ENCODE assay signal across 8 cellular contexts in genomic region chr10:95561200-95562177, GRCh38. TPM values are rescaled to one million over a fixed set of nuclear protein-coding genes. Genes with fewer than 3 reads are reported as not detected.
DNase-seq lines count a peak whose midpoint lies in the region; ATAC-seq, FAIRE-seq and TF ChIP-seq lines count a peak whose summit lies in the region.

Gene SORBS1 (minus strand): TSS chr10:95561371. CDS start chr10:95441135, 120,236 bp downstream.

- H2BK15ac ChIP-seq in H1 (ENCODE audit: low read length), result 0 out of 2 replicates have a peak within 1 kb of the TSS, but pooled peaks have one; percentile 54
- H2BK15ac ChIP-seq in mesendoderm (replicated peaks; ENCODE audit: low read depth), result no peak within 1 kb of the TSS

- H3K27me3 ChIP-seq in H1 (replicated peaks in 1 of 4; ENCODE audit: control insufficient read depth in 3 of 4, extremely low read depth in 1 of 4, insufficient read depth in 3 of 4, low read length in 3 of 4), result no peaks in the 10 kb centered on the region; a peak in 3 of 7 replicates
- no peaks in the 10 kb centered on the region for H3K27me3 ChIP-seq in mesendoderm (ENCODE audit: insufficient read depth, low read length, poor library complexity)

- H3K27ac ChIP-seq in H1 (ENCODE audit: low read depth, low read length) (no peak within 1 kb of the TSS; the same call in 1 of the 2 replicates), mesendoderm (ENCODE audit: low read depth, low read length) (peak within 1 kb of the TSS; percentile 38)

- POLR2A ChIA-PET in H1 (lab: Charles Lee; ENCODE audit: partially characterized antibody), result interaction anchor here (0.7 to 1.5 kb wide), 4 partner anchors 12 to 85 kb away, joined by 3 to 4 read pairs (median 3); no protein-coding TSS in a partner anchor

- H3K18ac ChIP-seq in H1 (ENCODE audit: extremely low read depth, low read length) (peak within 1 kb of the TSS; percentile 62; the same call in 1 of the 2 replicates), mesendoderm (ENCODE audit: low read length) (no peak within 1 kb of the TSS)

- H3K36me3 ChIP-seq in H1 (ENCODE audit: control insufficient read depth in 2 of 4, insufficient read depth in 4 of 4, low read length in 3 of 4) (no peaks in the 10 kb centered on the region), mesendoderm (ENCODE audit: control insufficient read depth, insufficient read depth, low read length) (no peaks in the 10 kb centered on the region)

- H3K23me2 ChIP-seq in H1 (ENCODE audit: low read depth, low read length), result peaks cover 14% of the 10 kb centered on the region

- TF ChIP-seq CTCF in H1 (IDR thresholded peaks at IDR 0.05; ENCODE audit: control extremely low read depth in 1 of 3, insufficient read depth in 1 of 3, low read depth in 1 of 3, low read length in 3 of 3), result no peak

- peaks cover 0 to 31% of the 10 kb centered on the region in 2 experiments; a peak in 2 of 4 replicates for H3K79me2 ChIP-seq in H1 (ENCODE audit: control insufficient read depth in 1 of 2, insufficient read depth in 2 of 2, low read length in 2 of 2)
- peaks cover 13% of the 10 kb centered on the region for H3K79me2 ChIP-seq in mesendoderm (ENCODE audit: control insufficient read depth, insufficient read depth, low read length)

- peak; percentile 99 for ATAC-seq in GM21390 (IDR thresholded peaks at IDR 0.05; ENCODE audit: unreplicated experiment)

- H4K5ac ChIP-seq in H1 (ENCODE audit: insufficient read length, low read depth, low read length), result no peak within 1 kb of the TSS
- H4K5ac ChIP-seq in mesendoderm (ENCODE audit: low read length), result no peak within 1 kb of the TSS

- TF ChIP-seq RAD21 in H1 (IDR thresholded peaks at IDR 0.05 in 1 of 2, conservative IDR thresholded peaks at IDR 0.05 in 1 of 2; ENCODE audit: low read depth in 2 of 2, low read length in 2 of 2), result 0 out of 4 replicates have a peak, but pooled peaks of 1 of the 2 experiments have one; percentile 4

- DNase-seq in COLO668 (lab: John Stamatoyannopoulos, UW; ENCODE audit: unreplicated experiment) (peak; percentile 95), HTR-8/SVneo (ENCODE audit: insufficient read length, low spot score) (peak; percentile 97), NOMO-1 treated with DMSO at 0.1 percent for 48 hours (lab: John Stamatoyannopoulos, UW; ENCODE audit: unreplicated experiment) (peak; percentile 98), H1 (ENCODE audit: low read depth in 1 of 2, low spot score in 2 of 2) (peak; percentile 80 to 92), mesendoderm (peak; percentile 99)
- peak; percentile 49 for DNase-seq in activated CD8-positive, alpha-beta memory T cell treated with anti-CD3 and anti-CD28 coated beads, Interleukin-2, amount 50 U/mL, for 1 hour (ENCODE audit: extremely low read depth)
- DNase-seq in stimulated activated CD8-positive, alpha-beta memory T cell treated with anti-CD3 and anti-CD28 coated beads, Interleukin-12 subunit alpha, Interleukin-12 subunit beta, amount 100 ng/mL, for 24 hours (ENCODE audit: extremely low read depth), result peak; percentile 69

- no peak within 1 kb of the TSS for H4K91ac ChIP-seq in H1 (replicated peaks; ENCODE audit: insufficient read length, low read length)

- H2BK5ac ChIP-seq in H1 (ENCODE audit: low read depth, low read length), result 0 out of 2 replicates have a peak within 1 kb of the TSS, but pooled peaks have one; percentile 5
- H2BK5ac ChIP-seq in mesendoderm (ENCODE audit: low read length), result no peak within 1 kb of the TSS

- H3K4me3 ChIP-seq in H1 (ENCODE audit: extremely low read depth in 1 of 4, insufficient read depth in 2 of 4, low read depth in 3 of 4, low read length in 4 of 4), result peak within 1 kb of the TSS; percentile 59 to 93 (median 78)
- peak within 1 kb of the TSS; percentile 68 for H3K4me3 ChIP-seq in mesendoderm (ENCODE audit: low read length)

- CTCF ChIA-PET in H1 (lab: Charles Lee; ENCODE audit: partially characterized antibody), result interaction anchor here (0.8 to 1.9 kb wide), 6 partner anchors 9 to 187 kb away, joined by 3 to 11 read pairs (median 4); no protein-coding TSS in a partner anchor

- H2AFZ ChIP-seq in H1 (ENCODE audit: low read length), result no peak within 1 kb of the TSS

- H2BK120ac ChIP-seq in H1 (replicated peaks; ENCODE audit: low read depth, low read length) (no peak within 1 kb of the TSS), mesendoderm (ENCODE audit: low read depth, low read length) (no peak within 1 kb of the TSS)

- H2AK5ac ChIP-seq in H1 (ENCODE audit: low read depth, low read length), result no peak within 1 kb of the TSS; the same call in 1 of the 2 replicates
- no peak within 1 kb of the TSS for H2AK5ac ChIP-seq in mesendoderm (ENCODE audit: low read length)

- 10% methylated on average over 63 of the region's 84 CpGs; no CpG with 5 or more reads in 1 of the 2 experiments for WGBS in H1 (ENCODE audit: extremely low coverage in 1 of 2, insufficient coverage in 1 of 2, insufficient read length in 1 of 2, insufficient replicate concordance in 2 of 2, low coverage in 1 of 2, low lambda C conversion rate in 2 of 2, missing lambda C conversion rate in 1 of 2), 2 experiments
- no CpG with 5 or more reads among the region's 84 CpGs for WGBS in mesendoderm (ENCODE audit: extremely low coverage, insufficient coverage, low lambda C conversion rate)

- H3K79me1 ChIP-seq in H1 (ENCODE audit: low read depth, low read length), result peaks cover 6% of the 10 kb centered on the region; the same call in 1 of the 2 replicates
- H3K79me1 ChIP-seq in mesendoderm (ENCODE audit: low read length), result peaks cover 5% of the 10 kb centered on the region

- H2BK12ac ChIP-seq in H1 (ENCODE audit: low read depth, low read length), result peak within 1 kb of the TSS; percentile 90; the same call in 1 of the 2 replicates

- H3K56ac ChIP-seq in H1 (replicated peaks; ENCODE audit: insufficient read length, low read depth, low read length) (peak within 1 kb of the TSS; percentile 32), mesendoderm (ENCODE audit: low read length) (peak within 1 kb of the TSS; percentile 69)

- H3K4me2 ChIP-seq in H1 (ENCODE audit: insufficient read depth in 1 of 2, low read depth in 2 of 2, low read length in 2 of 2) (peak within 1 kb of the TSS; percentile 99), mesendoderm (ENCODE audit: low read length) (peak within 1 kb of the TSS; percentile 49)

- H3K23ac ChIP-seq in H1 (ENCODE audit: insufficient read length) (no peak within 1 kb of the TSS), mesendoderm (ENCODE audit: low read length) (no peak within 1 kb of the TSS)

- TF ChIP-seq POLR2A in H1 (IDR thresholded peaks at IDR 0.05; ENCODE audit: control extremely low read depth in 1 of 2, low read depth in 2 of 2, low read length in 2 of 2), result peak in 1 of 2 experiments; percentile 66; a peak in 2 of 3 replicates

- H3K9ac ChIP-seq in H1 (replicated peaks in 1 of 4; ENCODE audit: extremely low read depth in 1 of 4, low read depth in 3 of 4, low read length in 3 of 4), result peak within 1 kb of the TSS; percentile 17 to 65 (median 44); a peak in 6 of 7 replicates
- H3K9ac ChIP-seq in mesendoderm (ENCODE audit: low read length), result peak within 1 kb of the TSS; percentile 75

- H4K8ac ChIP-seq in H1 (ENCODE audit: extremely low read depth, insufficient read depth, low read length) (peak within 1 kb of the TSS; percentile 79; the same call in 1 of the 2 replicates), mesendoderm (ENCODE audit: low read depth, low read length) (no peak within 1 kb of the TSS)

- H3K9me3 ChIP-seq in H1 (ENCODE audit: insufficient read depth in 2 of 2, low read depth in 1 of 2, low read length in 1 of 2), result no peaks in the 10 kb centered on the region

- H3K4me1 ChIP-seq in H1 (replicated peaks in 1 of 4; ENCODE audit: control insufficient read depth in 3 of 4, insufficient read depth in 4 of 4, low read length in 3 of 4), result peaks cover 6 to 30% (median 17%) of the 10 kb centered on the region in 4 experiments; a peak in 6 of 7 replicates
- peaks cover 9% of the 10 kb centered on the region for H3K4me1 ChIP-seq in mesendoderm (ENCODE audit: control insufficient read depth, low read depth, low read length)

- FAIRE-seq in HTR-8/SVneo (lab: Jason Lieb, UNC) (peak; percentile 74), H1 (lab: Jason Lieb, UNC) (no peak)

- H2BK20ac ChIP-seq in H1 (ENCODE audit: low read length), result no peak within 1 kb of the TSS

- TF ChIP-seq EP300 in H1 (IDR thresholded peaks at IDR 0.05; ENCODE audit: borderline replicate concordance in 1 of 2, low read depth in 2 of 2, low read length in 2 of 2), result no peak

- peaks cover 7 to 11% of the 10 kb centered on the region in 2 experiments for H4K20me1 ChIP-seq in H1 (replicated peaks in 1 of 2; ENCODE audit: control insufficient read depth in 1 of 2, insufficient read depth in 2 of 2, low read length in 2 of 2)

- H3K4ac ChIP-seq in H1 (replicated peaks; ENCODE audit: insufficient read length, low read depth, low read length) (no peak within 1 kb of the TSS), mesendoderm (ENCODE audit: low read depth, low read length) (no peak within 1 kb of the TSS)

- H3K14ac ChIP-seq in H1 (ENCODE audit: insufficient read length), result no peak within 1 kb of the TSS

TF ChIP-seq in H1, 55 proteins besides CTCF, POLR2A, EP300 and RAD21 (continues in another document):
- TF ChIP-seq TAF1 (IDR thresholded peaks at IDR 0.05; ENCODE audit: low read depth, low read length) (peak; percentile 82), KDM4A (IDR thresholded peaks at IDR 0.05; ENCODE audit: low read depth, low read length, severe bottlenecking) (no peak), ATF3 (IDR thresholded peaks at IDR 0.05; ENCODE audit: insufficient read depth, low read depth, low read length) (no peak), HDAC2 (IDR thresholded peaks at IDR 0.05; ENCODE audit: borderline replicate concordance in 1 of 2, low read depth in 2 of 2, low read length in 2 of 2) (peak; percentile 40 to 97; a peak in 2 of 4 replicates), POLR2AphosphoS5 (IDR thresholded peaks at IDR 0.05; ENCODE audit: low read depth, low read length) (peak; percentile 65; the same call in 1 of the 2 replicates), KDM1A (IDR thresholded peaks at IDR 0.05; ENCODE audit: borderline replicate concordance, low read length) (peak; percentile 99), TCF12 (IDR thresholded peaks at IDR 0.05; ENCODE audit: low read depth, low read length) (no peak)

RNA-seq across cellular contexts. Expression of gene SORBS1, which starts in this region (rescaled TPM):
- 35.0 and 36.3 TPM in 2 replicates for total RNA-seq in H1 (2021; fragmentation: NEBNext Ultra II Directional; extraction: Animal tissue kit (Norgen Biotek cat#: 25700))
- 16.0 and 17.5 TPM in 2 replicates for polyA plus RNA-seq in H1 (2011; rRNA removed)
- polyA plus RNA-seq in H1 (2011; cell fraction: cytosol; rRNA removed), result 17.4 TPM
- 38.7 TPM for polyA plus RNA-seq in H1 (2011; cell fraction: nucleus; rRNA removed)
- 17.4 to 23.9 TPM (median 20.8 TPM) in 4 replicates for polyA plus RNA-seq in H1 (2012, experiment 1 of 2)
- polyA plus RNA-seq in H1 (2012, experiment 2 of 2), result 2.6 TPM
- 14.4 TPM for polyA plus RNA-seq in H1 (2013, experiment 1 of 2)
- polyA plus RNA-seq in H1 (2013, experiment 2 of 2), result 13.5 TPM
- 46.4 and 54.3 TPM in 2 replicates for polyA minus RNA-seq in H1 (2011; rRNA and poly(A)+ RNA removed)
- 19.2 TPM for polyA minus RNA-seq in H1 (2011; cell fraction: cytosol; rRNA and poly(A)+ RNA removed)
- polyA minus RNA-seq in H1 (2011; cell fraction: nucleus; rRNA and poly(A)+ RNA removed), result 61.9 TPM
- polyA plus RNA-seq in mesendoderm (2013, experiment 1 of 2), result 30.1 TPM
- polyA plus RNA-seq in mesendoderm (2013, experiment 2 of 2), result 30.5 TPM

Comparison
In these comparisons a context has a peak if more than half of its experiments do, and no peak if none do; other contexts are left out.
1. DNase-seq: peak in every context shown above with its lines; median percentile 99 in mesendoderm; 98 in NOMO-1 treated with DMSO at 0.1 percent for 48 hours; 97 in HTR-8/SVneo; 95 in COLO668; 86 in H1; 69 in stimulated activated CD8-positive, alpha-beta memory T cell treated with anti-CD3 and anti-CD28 coated beads, Interleukin-12 subunit alpha, Interleukin-12 subunit beta, amount 100 ng/mL, for 24 hours; 49 in activated CD8-positive, alpha-beta memory T cell treated with anti-CD3 and anti-CD28 coated beads, Interleukin-2, amount 50 U/mL, for 1 hour.